ENCODE assay signal across 8 cellular contexts in the genomic region with DNA sequence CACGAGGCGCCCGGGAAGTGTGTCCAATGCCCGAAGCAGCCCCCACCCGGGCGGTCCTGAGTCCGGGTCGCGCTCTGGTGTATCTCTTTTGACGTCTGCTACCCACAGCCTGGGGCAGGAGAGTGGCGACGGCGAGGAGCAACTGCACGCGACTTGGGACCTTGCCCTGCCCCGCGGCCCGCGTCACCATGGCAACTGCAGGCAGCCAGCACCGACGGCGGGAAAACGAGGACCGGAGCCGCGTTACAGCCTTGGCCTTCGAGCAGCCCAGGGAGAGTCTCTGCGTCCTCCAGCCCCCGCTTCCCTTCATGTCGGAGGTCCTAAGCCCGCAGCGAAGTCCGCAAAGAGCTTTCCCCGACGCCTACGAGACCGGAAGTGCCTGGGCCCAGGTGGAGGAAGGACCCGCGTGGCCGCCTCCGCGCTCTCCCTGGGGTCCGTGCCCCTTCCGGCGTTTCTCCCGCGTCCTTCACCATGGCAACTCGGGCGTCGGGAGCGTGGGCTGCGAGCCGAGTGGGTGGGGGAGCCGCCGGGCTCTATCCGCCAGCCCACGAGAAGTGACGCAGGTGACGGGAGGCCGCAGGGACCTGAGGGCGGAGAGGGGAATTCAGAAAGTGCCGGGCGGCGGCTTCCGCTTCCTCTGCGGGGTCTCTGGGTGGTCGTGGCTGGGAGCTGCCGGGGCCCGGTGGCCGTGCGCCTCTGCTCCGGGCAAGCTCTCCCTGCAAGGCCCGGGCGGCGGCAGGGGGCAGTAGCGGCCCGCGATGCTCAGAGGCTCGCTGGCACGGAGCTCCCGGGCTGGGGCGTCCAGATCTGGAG.
A peak's percentile ranks its signal among the peaks of the same experiment; 100 is the strongest.
DNase-seq lines count a peak whose midpoint lies in the region; ATAC-seq lines count a peak whose summit lies in the region.

No MANE protein-coding gene starts in this region.

- in situ Hi-C loops in Caki2 (cut with HindIII; ENCODE audit: low pct_unique_long_range_greater_than_20kb, low sequenced_read_pairs), result no loop called here

- ATAC-seq in GM21737 (IDR thresholded peaks at IDR 0.05; ENCODE audit: unreplicated experiment) (peak; percentile 56), HG03039 (IDR thresholded peaks at IDR 0.05; ENCODE audit: unreplicated experiment) (no peak)
- ATAC-seq in activated CD4-positive, CD25-positive, alpha-beta regulatory T cell treated with anti-CD3 and anti-CD28 coated beads, Interleukin-2, amount 50 U/mL, for 24 hours, result peak; percentile 63 to 71

- DNase-seq in Caki2 (ENCODE audit: low read depth) (peak; percentile 75), NCI-H128 (lab: John Stamatoyannopoulos, UW; ENCODE audit: unreplicated experiment) (peak; percentile 12), cerebellar cortex (ENCODE audit: low spot score) (peak; percentile 27), kidney glomerular epithelial cell (lab: John Stamatoyannopoulos, UW) (peak; percentile 17)
- DNase-seq in stimulated activated CD4-positive, alpha-beta T cell treated with anti-CD3 and anti-CD28 coated beads, Interleukin-15, amount 100 ng/mL, for 24 hours, result peak; percentile 84

Comparison
In these comparisons a context has a peak if more than half of its experiments do, and no peak if none do; other contexts are left out.
1. DNase-seq: peak in every context shown above with its lines; median percentile 84 in stimulated activated CD4-positive, alpha-beta T cell treated with anti-CD3 and anti-CD28 coated beads, Interleukin-15, amount 100 ng/mL, for 24 hours; 75 in Caki2; 27 in cerebellar cortex; 17 in kidney glomerular epithelial cell; 12 in NCI-H128.